8 cellular contexts compared by ENCODE assay signal in the genomic region with DNA sequence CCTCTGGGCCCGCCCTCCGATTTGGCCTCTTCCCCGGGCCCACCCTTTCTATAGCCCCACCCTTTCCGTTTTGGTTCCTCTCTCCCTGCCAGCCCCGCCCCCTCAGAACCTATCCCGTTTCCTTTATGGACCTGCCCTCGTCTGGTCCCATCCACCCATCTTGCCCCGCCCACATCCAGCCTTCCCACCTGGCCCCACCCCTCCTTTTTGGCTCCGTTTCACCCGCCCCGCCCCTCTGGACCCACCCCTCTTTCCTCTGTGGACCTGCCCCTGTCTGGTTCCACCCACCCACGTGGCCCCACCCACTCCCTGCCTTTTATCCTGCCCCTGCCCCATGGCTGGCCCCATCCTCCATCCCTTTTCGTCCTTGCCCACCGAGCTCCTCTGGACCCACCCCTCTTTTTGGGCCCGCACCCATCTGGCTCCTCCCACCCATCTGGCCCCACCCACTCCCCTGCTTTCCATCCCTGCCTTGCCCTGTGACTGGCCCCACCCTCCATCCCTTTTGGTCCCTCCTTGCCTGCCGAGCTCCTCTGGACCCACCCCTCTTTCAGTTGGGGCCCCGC.
A peak's percentile ranks its signal among the peaks of the same experiment; 100 is the strongest.
DNase-seq lines count a peak whose midpoint lies in the region; ATAC-seq, FAIRE-seq and TF ChIP-seq lines count a peak whose summit lies in the region.

No MANE protein-coding gene starts in this region.

- DNase-seq in GM19239 (ENCODE audit: insufficient read length, low spot score) (peak; percentile 24), NT2/D1 (ENCODE audit: low read depth, low spot score) (peak; percentile 90), lung (ENCODE audit: low spot score) (peak; percentile 49), testis (peak; percentile 94), HuH-7.5 (ENCODE audit: low spot score) (no peak), HK-2 (ENCODE audit: unreplicated experiment) (no peak), prostate gland (ENCODE audit: low spot score) (no peak)
- peak; percentile 43 for DNase-seq in activated naive CD4-positive, alpha-beta T cell treated with anti-CD3 and anti-CD28 coated beads, Interleukin-2, amount 50 U/mL, for 16 hours

- H3K4me1 ChIP-seq in NT2/D1 (ENCODE audit: insufficient read depth, insufficient read length): peaks cover 11% of the 10 kb centered on the region
- H3K4me1 ChIP-seq in lung (ENCODE audit: control insufficient read depth in 2 of 2, insufficient read depth in 2 of 2, low read length in 2 of 2): peaks cover 4 to 18% of the 10 kb centered on the region in 2 donors
- H3K4me1 ChIP-seq in testis: peaks cover 39% of the 10 kb centered on the region
- H3K4me1 ChIP-seq in prostate gland (replicated peaks): peaks cover 8% of the 10 kb centered on the region

- TF ChIP-seq CTCF in lung (IDR thresholded peaks at IDR 0.05; ENCODE audit: control extremely low read depth, extremely low read depth) (no peak), testis (IDR thresholded peaks at IDR 0.05) (no peak), prostate gland (IDR thresholded peaks at IDR 0.05) (no peak)

- no peaks in the 10 kb centered on the region for H3K36me3 ChIP-seq in NT2/D1 (ENCODE audit: insufficient read depth, insufficient read length, low read length)
- no peaks in the 10 kb centered on the region for H3K36me3 ChIP-seq in lung (ENCODE audit: control insufficient read depth in 2 of 2, insufficient read depth in 2 of 2, low read length in 2 of 2)
- H3K36me3 ChIP-seq in testis (ENCODE audit: low read depth, missing control alignments): no peaks in the 10 kb centered on the region
- H3K36me3 ChIP-seq in prostate gland: no peaks in the 10 kb centered on the region

- H3K27ac ChIP-seq in lung (ENCODE audit: low read depth in 1 of 2, low read length in 1 of 2) (no peak overlapping the region), testis (no peak overlapping the region), prostate gland (no peak overlapping the region)

- no peak overlapping the region for H3K9ac ChIP-seq in NT2/D1 (ENCODE audit: insufficient read length, low read depth)

- H3K9me3 ChIP-seq in NT2/D1 (ENCODE audit: insufficient read depth, low read length): no peaks in the 10 kb centered on the region
- no peaks in the 10 kb centered on the region for H3K9me3 ChIP-seq in lung (ENCODE audit: control insufficient read depth in 2 of 2, insufficient read depth in 1 of 2, low read length in 1 of 2)
- no peaks in the 10 kb centered on the region for H3K9me3 ChIP-seq in testis
- H3K9me3 ChIP-seq in prostate gland: no peaks in the 10 kb centered on the region

- 2 to 6% methylated on average over 12 to 16 of the region's 17 CpGs for WGBS in lung, 2 donors
- 9 to 15% methylated on average over 16 of the region's 17 CpGs for WGBS in testis, 2 donors
- 4% methylated on average over 16 of the region's 17 CpGs for WGBS in prostate gland

- ATAC-seq in lung (ENCODE audit: insufficient read depth, low FRiP score): no peak

- intact Hi-C loops in testis (cut with DNase I; ENCODE audit: low total_unique reads): no loop called here
- intact Hi-C loops in prostate gland (cut with DNase I): no loop called here

- H3K27me3 ChIP-seq in NT2/D1 (ENCODE audit: insufficient read depth, insufficient read length): no peaks in the 10 kb centered on the region
- H3K27me3 ChIP-seq in lung (ENCODE audit: control insufficient read depth, insufficient read depth): no peaks in the 10 kb centered on the region
- H3K27me3 ChIP-seq in testis: no peaks in the 10 kb centered on the region
- no peaks in the 10 kb centered on the region for H3K27me3 ChIP-seq in prostate gland (replicated peaks; ENCODE audit: insufficient read depth)

- H3K4me3 ChIP-seq in NT2/D1 (ENCODE audit: insufficient read length, low read depth) (no peak overlapping the region), lung (no peak overlapping the region), testis (peak overlapping the region; percentile 34 to 58), prostate gland (no peak overlapping the region)

- TF ChIP-seq POLR2A in testis (IDR thresholded peaks at IDR 0.05): no peak
- TF ChIP-seq POLR2A in prostate gland (IDR thresholded peaks at IDR 0.05): no peak

- FAIRE-seq in GM19239 (lab: Jason Lieb, UNC): no peak

Comparison
In these comparisons a context has a peak if more than half of its experiments do, and no peak if none do; other contexts are left out.
1. DNase-seq: peak in GM19239 (single experiment), NT2/D1 (single experiment), activated naive CD4-positive, alpha-beta T cell treated with anti-CD3 and anti-CD28 coated beads, Interleukin-2, amount 50 U/mL, for 16 hours (single experiment), lung (single experiment) and testis (single experiment); none in HuH-7.5 (single experiment), HK-2 (single experiment) and prostate gland (single experiment).
2. H3K4me3 ChIP-seq: peak in testis (2 of 2); none in NT2/D1 (single experiment), lung (single experiment) and prostate gland (0 of 2).